ENCODE assay signal across 1 cellular context in the genomic region with DNA sequence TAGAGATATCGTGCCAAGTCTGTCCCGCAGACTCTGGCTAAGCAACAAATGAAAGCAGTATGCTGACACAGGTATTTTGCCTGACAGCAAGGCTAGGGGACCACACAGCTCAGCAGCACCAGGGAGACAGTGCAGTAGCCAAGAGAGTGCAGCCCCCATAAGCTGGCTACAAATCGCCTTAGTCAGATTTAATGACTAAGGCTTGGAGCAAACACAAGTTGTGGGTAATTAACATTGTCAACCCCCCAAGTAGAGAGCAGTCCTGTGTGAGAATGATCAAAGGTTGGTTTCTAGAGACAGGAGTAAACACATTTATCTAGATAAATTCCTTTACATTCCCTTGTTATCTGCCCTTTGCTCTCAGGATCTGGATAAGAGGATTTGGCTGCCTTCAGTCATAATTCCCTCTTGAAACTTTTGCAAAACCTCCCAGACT.
TF ChIP-seq lines count a peak whose summit lies in the region.

No MANE protein-coding gene starts in this region.

TF ChIP-seq in HepG2, 621 proteins besides CTCF, POLR2A, EP300 and RAD21 (continued from another document):
- TF ChIP-seq ZNF609 (CRISPR knock-in tag; IDR thresholded peaks at IDR 0.05; ENCODE audit: borderline replicate concordance) (peak; percentile 70; the same call in 1 of the 2 replicates), KLF16 (CRISPR knock-in tag; IDR thresholded peaks at IDR 0.05) (0 out of 4 replicates have a peak, but pooled peaks of 1 of the 2 experiments have one; percentile 29), CREM (IDR thresholded peaks at IDR 0.05) (peak; percentile 86), CREM (CRISPR knock-in tag; IDR thresholded peaks at IDR 0.05) (no peak), MIER3 (CRISPR knock-in tag; IDR thresholded peaks at IDR 0.05; ENCODE audit: borderline replicate concordance) (peak; percentile 57; the same call in 1 of the 2 replicates), SALL1 (CRISPR knock-in tag; IDR thresholded peaks at IDR 0.05) (peak; percentile 88), SMAD1 (CRISPR knock-in tag; IDR thresholded peaks at IDR 0.05; ENCODE audit: borderline replicate concordance, low read depth) (no peak), GABPB1 (CRISPR knock-in tag; IDR thresholded peaks at IDR 0.05) (no peak), MTA3 (CRISPR knock-in tag; IDR thresholded peaks at IDR 0.05) (no peak), SOX5 (CRISPR knock-in tag; IDR thresholded peaks at IDR 0.05; ENCODE audit: borderline replicate concordance) (peak; percentile 72; the same call in 1 of the 2 replicates), RFXAP (CRISPR knock-in tag; IDR thresholded peaks at IDR 0.05; ENCODE audit: borderline replicate concordance) (0 out of 2 replicates have a peak, but pooled peaks have one; percentile 49), E2F2 (CRISPR knock-in tag; IDR thresholded peaks at IDR 0.05; ENCODE audit: borderline replicate concordance) (no peak), ARID5B (CRISPR knock-in tag; IDR thresholded peaks at IDR 0.05) (peak; percentile 96), ETV6 (CRISPR knock-in tag; conservative IDR thresholded peaks at IDR 0.05) (no peak), MTF1 (CRISPR knock-in tag; IDR thresholded peaks at IDR 0.05) (no peak), HOXA3 (CRISPR knock-in tag; IDR thresholded peaks at IDR 0.05) (peak; percentile 38; the same call in 1 of the 2 replicates), MAFF (IDR thresholded peaks at IDR 0.05; ENCODE audit: low read depth, low read length) (peak; percentile 97), ZNF556 (CRISPR knock-in tag; IDR thresholded peaks at IDR 0.05; ENCODE audit: borderline replicate concordance) (no peak), NR2F2 (IDR thresholded peaks at IDR 0.05; ENCODE audit: borderline replicate concordance, low read depth) (peak; percentile 81), TARDBP (CRISPR knock-in tag; IDR thresholded peaks at IDR 0.05) (peak; percentile 78), HOMEZ (CRISPR knock-in tag; IDR thresholded peaks at IDR 0.05; ENCODE audit: low read depth) (peak; percentile 83; the same call in 1 of the 2 replicates), REXO4 (CRISPR knock-in tag; IDR thresholded peaks at IDR 0.05; ENCODE audit: borderline replicate concordance) (no peak), MAX (IDR thresholded peaks at IDR 0.05) (peak; percentile 51; the same call in 1 of the 2 replicates), FOXK2 (IDR thresholded peaks at IDR 0.05) (peak; percentile 8; the same call in 1 of the 2 replicates), SIX4 (CRISPR knock-in tag; IDR thresholded peaks at IDR 0.05) (peak; percentile 57; the same call in 1 of the 2 replicates)
- TF ChIP-seq, protein P1, sequence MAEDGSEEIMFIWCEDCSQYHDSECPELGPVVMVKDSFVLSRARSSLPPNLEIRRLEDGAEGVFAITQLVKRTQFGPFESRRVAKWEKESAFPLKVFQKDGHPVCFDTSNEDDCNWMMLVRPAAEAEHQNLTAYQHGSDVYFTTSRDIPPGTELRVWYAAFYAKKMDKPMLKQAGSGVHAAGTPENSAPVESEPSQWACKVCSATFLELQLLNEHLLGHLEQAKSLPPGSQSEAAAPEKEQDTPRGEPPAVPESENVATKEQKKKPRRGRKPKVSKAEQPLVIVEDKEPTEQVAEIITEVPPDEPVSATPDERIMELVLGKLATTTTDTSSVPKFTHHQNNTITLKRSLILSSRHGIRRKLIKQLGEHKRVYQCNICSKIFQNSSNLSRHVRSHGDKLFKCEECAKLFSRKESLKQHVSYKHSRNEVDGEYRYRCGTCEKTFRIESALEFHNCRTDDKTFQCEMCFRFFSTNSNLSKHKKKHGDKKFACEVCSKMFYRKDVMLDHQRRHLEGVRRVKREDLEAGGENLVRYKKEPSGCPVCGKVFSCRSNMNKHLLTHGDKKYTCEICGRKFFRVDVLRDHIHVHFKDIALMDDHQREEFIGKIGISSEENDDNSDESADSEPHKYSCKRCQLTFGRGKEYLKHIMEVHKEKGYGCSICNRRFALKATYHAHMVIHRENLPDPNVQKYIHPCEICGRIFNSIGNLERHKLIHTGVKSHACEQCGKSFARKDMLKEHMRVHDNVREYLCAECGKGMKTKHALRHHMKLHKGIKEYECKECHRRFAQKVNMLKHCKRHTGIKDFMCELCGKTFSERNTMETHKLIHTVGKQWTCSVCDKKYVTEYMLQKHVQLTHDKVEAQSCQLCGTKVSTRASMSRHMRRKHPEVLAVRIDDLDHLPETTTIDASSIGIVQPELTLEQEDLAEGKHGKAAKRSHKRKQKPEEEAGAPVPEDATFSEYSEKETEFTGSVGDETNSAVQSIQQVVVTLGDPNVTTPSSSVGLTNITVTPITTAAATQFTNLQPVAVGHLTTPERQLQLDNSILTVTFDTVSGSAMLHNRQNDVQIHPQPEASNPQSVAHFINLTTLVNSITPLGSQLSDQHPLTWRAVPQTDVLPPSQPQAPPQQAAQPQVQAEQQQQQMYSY (CRISPR knock-in tag; IDR thresholded peaks at IDR 0.05): no peak
- TF ChIP-seq, protein P2, sequence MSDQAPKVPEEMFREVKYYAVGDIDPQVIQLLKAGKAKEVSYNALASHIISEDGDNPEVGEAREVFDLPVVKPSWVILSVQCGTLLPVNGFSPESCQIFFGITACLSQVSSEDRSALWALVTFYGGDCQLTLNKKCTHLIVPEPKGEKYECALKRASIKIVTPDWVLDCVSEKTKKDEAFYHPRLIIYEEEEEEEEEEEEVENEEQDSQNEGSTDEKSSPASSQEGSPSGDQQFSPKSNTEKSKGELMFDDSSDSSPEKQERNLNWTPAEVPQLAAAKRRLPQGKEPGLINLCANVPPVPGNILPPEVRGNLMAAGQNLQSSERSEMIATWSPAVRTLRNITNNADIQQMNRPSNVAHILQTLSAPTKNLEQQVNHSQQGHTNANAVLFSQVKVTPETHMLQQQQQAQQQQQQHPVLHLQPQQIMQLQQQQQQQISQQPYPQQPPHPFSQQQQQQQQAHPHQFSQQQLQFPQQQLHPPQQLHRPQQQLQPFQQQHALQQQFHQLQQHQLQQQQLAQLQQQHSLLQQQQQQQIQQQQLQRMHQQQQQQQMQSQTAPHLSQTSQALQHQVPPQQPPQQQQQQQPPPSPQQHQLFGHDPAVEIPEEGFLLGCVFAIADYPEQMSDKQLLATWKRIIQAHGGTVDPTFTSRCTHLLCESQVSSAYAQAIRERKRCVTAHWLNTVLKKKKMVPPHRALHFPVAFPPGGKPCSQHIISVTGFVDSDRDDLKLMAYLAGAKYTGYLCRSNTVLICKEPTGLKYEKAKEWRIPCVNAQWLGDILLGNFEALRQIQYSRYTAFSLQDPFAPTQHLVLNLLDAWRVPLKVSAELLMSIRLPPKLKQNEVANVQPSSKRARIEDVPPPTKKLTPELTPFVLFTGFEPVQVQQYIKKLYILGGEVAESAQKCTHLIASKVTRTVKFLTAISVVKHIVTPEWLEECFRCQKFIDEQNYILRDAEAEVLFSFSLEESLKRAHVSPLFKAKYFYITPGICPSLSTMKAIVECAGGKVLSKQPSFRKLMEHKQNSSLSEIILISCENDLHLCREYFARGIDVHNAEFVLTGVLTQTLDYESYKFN (CRISPR knock-in tag; conservative IDR thresholded peaks at IDR 0.05): peak; percentile 96
